16 cellular contexts compared by ENCODE assay signal in the genomic region with DNA sequence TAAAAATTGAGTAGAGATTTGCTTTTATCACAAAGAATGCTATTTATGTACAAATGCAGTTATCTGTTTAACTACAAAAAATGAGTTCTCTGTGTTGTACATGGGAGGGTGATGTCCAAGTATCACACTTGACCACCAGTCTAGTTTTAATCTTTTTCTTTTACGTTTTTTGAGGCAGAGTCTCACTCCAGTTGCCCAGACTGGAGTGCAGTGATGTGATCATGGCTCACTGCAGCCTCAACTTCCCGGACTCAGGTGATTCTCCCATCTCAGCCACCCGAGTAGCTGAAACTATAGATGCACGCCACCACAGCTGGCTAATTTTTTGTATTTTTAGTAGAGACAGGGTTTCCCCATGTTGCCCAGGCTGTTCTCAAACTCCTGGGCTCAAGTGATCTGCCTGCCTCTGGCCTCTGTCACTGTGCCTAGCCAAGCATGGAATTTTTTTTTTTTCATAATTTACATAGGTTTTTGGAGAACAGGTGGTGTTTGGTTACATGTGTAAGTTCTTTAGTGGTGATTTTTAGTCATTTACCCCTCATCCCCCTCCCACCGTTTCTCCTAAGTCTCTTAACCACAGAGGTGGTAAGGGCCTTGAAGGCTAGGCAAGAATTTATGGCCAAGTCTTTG. TPM values are rescaled to one million over a fixed set of nuclear protein-coding genes. Genes with fewer than 3 reads are reported as not detected.
DNase-seq lines count a peak whose midpoint lies in the region; ATAC-seq lines count a peak whose summit lies in the region.
"Had no signal": no experiment of that assay in that cellular context is flagged by ENCODE, and none has a peak within 500 bp of the region (broad histone marks: within the 10 kb centered on the region; RNA-seq: fewer than 3 reads in every experiment).

No MANE protein-coding gene starts in this region.

- H3K27me3 Mint-ChIP-seq in stimulated activated naive B cell treated with anti-CD40 and anti-IgM and Interleukin-4, amounts not matched to agents 10 μg/mL and 1 μg/mL and 100 μg/mL, for 72 hours, result no peaks in the 10 kb centered on the region
- H3K27me3 Mint-ChIP-seq: activated naive CD4-positive, alpha-beta T cell treated with anti-CD3 and anti-CD28 coated beads, Interleukin-2, amount 50 U/mL, for 24 hours had no signal

- ATAC-seq in HG02588 (IDR thresholded peaks at IDR 0.05; ENCODE audit: unreplicated experiment) (peak; percentile 78), HG03280 (IDR thresholded peaks at IDR 0.05; ENCODE audit: unreplicated experiment) (peak; percentile 84)
- ATAC-seq in stimulated activated naive B cell treated with anti-CD40 and anti-IgM and Interleukin-4, amounts not matched to agents 10 μg/mL and 1 μg/mL and 100 μg/mL, for 72 hours (replicated peaks), result peak; percentile 93 to 97

- H3K4me1 Mint-ChIP-seq in stimulated activated naive B cell treated with anti-CD40 and anti-IgM and Interleukin-4, amounts not matched to agents 10 μg/mL and 1 μg/mL and 100 μg/mL, for 72 hours, result peaks cover 5% of the 10 kb centered on the region in 2 donors
- H3K4me1 Mint-ChIP-seq: activated naive CD4-positive, alpha-beta T cell treated with anti-CD3 and anti-CD28 coated beads, Interleukin-2, amount 50 U/mL, for 24 hours had no signal

- peak overlapping the region in 1 of 2 donors; percentile 53 for H3K4me3 Mint-ChIP-seq in stimulated activated naive B cell treated with anti-CD40 and anti-IgM and Interleukin-4, amounts not matched to agents 10 μg/mL and 1 μg/mL and 100 μg/mL, for 72 hours
- H3K4me3 Mint-ChIP-seq: activated naive CD4-positive, alpha-beta T cell treated with anti-CD3 and anti-CD28 coated beads, Interleukin-2, amount 50 U/mL, for 24 hours had no signal

- no peaks in the 10 kb centered on the region for H3K36me3 Mint-ChIP-seq in stimulated activated naive B cell treated with anti-CD40 and anti-IgM and Interleukin-4, amounts not matched to agents 10 μg/mL and 1 μg/mL and 100 μg/mL, for 72 hours
- H3K36me3 Mint-ChIP-seq: activated naive CD4-positive, alpha-beta T cell treated with anti-CD3 and anti-CD28 coated beads, Interleukin-2, amount 50 U/mL, for 24 hours had no signal

- peak; percentile 26 for DNase-seq in DMS53 (lab: John Stamatoyannopoulos, UW)
- no peak for DNase-seq in DMS53 treated with DMSO at 0.1 percent for 48 hours (lab: John Stamatoyannopoulos, UW; ENCODE audit: unreplicated experiment)
- peak; percentile 33 for DNase-seq in stimulated activated naive B cell treated with anti-CD40 and anti-IgM and Interleukin-4, amounts not matched to agents 10 μg/mL and 1 μg/mL and 100 μg/mL, for 72 hours
- no peak for DNase-seq in activated CD4-positive, CD25-positive, alpha-beta regulatory T cell treated with anti-CD3 and anti-CD28 coated beads, Interleukin-2, amount 50 U/mL, for 72 hours
- DNase-seq in H4 (ENCODE audit: low spot score), result no peak
- no peak for DNase-seq in activated T-cell treated with anti-CD3 and anti-CD28 coated beads, Interleukin-2, amount 50 U/mL, for 1 hour
- DNase-seq: activated CD4-positive, alpha-beta T cell treated with anti-CD3 and anti-CD28 coated beads, Interleukin-2, amount 50 U/mL, for 4 hours; dermis blood vessel endothelial cell; foreskin melanocyte; nucleus accumbens; stimulated activated CD4-positive, alpha-beta T cell treated with anti-CD3 and anti-CD28 coated beads, Interleukin-2, amount 100 ng/mL, for 24 hours; substantia nigra had no signal

- no peaks in the 10 kb centered on the region for H3K9me3 Mint-ChIP-seq in stimulated activated naive B cell treated with anti-CD40 and anti-IgM and Interleukin-4, amounts not matched to agents 10 μg/mL and 1 μg/mL and 100 μg/mL, for 72 hours
- H3K9me3 Mint-ChIP-seq: activated naive CD4-positive, alpha-beta T cell treated with anti-CD3 and anti-CD28 coated beads, Interleukin-2, amount 50 U/mL, for 24 hours had no signal

- peak overlapping the region; percentile 33 for H3K27ac Mint-ChIP-seq in stimulated activated naive B cell treated with anti-CD40 and anti-IgM and Interleukin-4, amounts not matched to agents 10 μg/mL and 1 μg/mL and 100 μg/mL, for 72 hours
- H3K27ac Mint-ChIP-seq: activated naive CD4-positive, alpha-beta T cell treated with anti-CD3 and anti-CD28 coated beads, Interleukin-2, amount 50 U/mL, for 24 hours had no signal

RNA-seq across cellular contexts. Expression of gene RPA4, which starts 47.9 kb away (rescaled TPM):
- not detected in 2 replicates for total RNA-seq in H4 (2014; rRNA removed; shearing (Covaris generic))
- total RNA-seq: LHCN-M2 had no signal

Comparison
In these comparisons a context has a peak if more than half of its experiments do, and no peak if none do; other contexts are left out.
1. DNase-seq: peak in DMS53 (single experiment) and stimulated activated naive B cell treated with anti-CD40 and anti-IgM and Interleukin-4, amounts not matched to agents 10 μg/mL and 1 μg/mL and 100 μg/mL, for 72 hours (single experiment); none in DMS53 treated with DMSO at 0.1 percent for 48 hours (single experiment), activated CD4-positive, CD25-positive, alpha-beta regulatory T cell treated with anti-CD3 and anti-CD28 coated beads, Interleukin-2, amount 50 U/mL, for 72 hours (single experiment), H4 (single experiment) and activated T-cell treated with anti-CD3 and anti-CD28 coated beads, Interleukin-2, amount 50 U/mL, for 1 hour (single experiment).
2. Peak in every context shown above with its lines, with median percentiles within 50 percentile points of each other: ATAC-seq.